In genomic region chr2:226611196-226611943, GRCh38 we compare ENCODE assay signal across 1 cellular context.
TF ChIP-seq lines count a peak whose summit lies in the region.

No MANE protein-coding gene starts in this region.

TF ChIP-seq in IMR-90, 13 proteins besides CTCF, POLR2A, EP300 and RAD21:
- TF ChIP-seq ELK1 (IDR thresholded peaks at IDR 0.05; ENCODE audit: borderline replicate concordance, low read depth, low read length) (no peak), SMC3 (IDR thresholded peaks at IDR 0.05; ENCODE audit: low read depth, low read length) (no peak), CEBPB (IDR thresholded peaks at IDR 0.05; ENCODE audit: low read depth, low read length) (no peak), RFX5 (IDR thresholded peaks at IDR 0.05; ENCODE audit: low read depth, low read length) (no peak), BHLHE40 (IDR thresholded peaks at IDR 0.05; ENCODE audit: low read depth, low read length) (no peak), USF2 (IDR thresholded peaks at IDR 0.05; ENCODE audit: low read depth, low read length) (no peak), MAZ (IDR thresholded peaks at IDR 0.05; ENCODE audit: borderline replicate concordance, low read depth, low read length) (no peak), CHD1 (IDR thresholded peaks at IDR 0.05; ENCODE audit: low read depth, low read length) (no peak), MAFK (IDR thresholded peaks at IDR 0.05; ENCODE audit: low read depth, low read length) (no peak), NFE2L2 (IDR thresholded peaks at IDR 0.05; ENCODE audit: low read depth, low read length) (no peak), RCOR1 (IDR thresholded peaks at IDR 0.05; ENCODE audit: insufficient replicate concordance, low read length) (no peak), MXI1 (IDR thresholded peaks at IDR 0.05; ENCODE audit: borderline replicate concordance, low read depth, low read length) (no peak), FOS (IDR thresholded peaks at IDR 0.05; ENCODE audit: low read depth, low read length) (no peak)
